ENCODE assay signal across 14 cellular contexts in genomic region chr13:27161423-27161822, GRCh38.
"Had no signal": no experiment of that assay in that cellular context is flagged by ENCODE, and none has a peak within 500 bp of the region (broad histone marks: within the 10 kb centered on the region; RNA-seq: fewer than 3 reads in every experiment).

No MANE protein-coding gene starts in this region.

- H3K4me3 ChIP-seq: hepatocyte, ovary, upper lobe of left lung had no signal

- H3K27me3 Mint-ChIP-seq: activated CD4-positive, alpha-beta memory T cell treated with anti-CD3 and anti-CD28 coated beads for 36 hours; activated CD8-positive, alpha-beta memory T cell treated with anti-CD3 and anti-CD28 coated beads, Interleukin-2, amount 10 ng/mL, durations not matched to agents 7 days and 5 days; naive thymus-derived CD4-positive, alpha-beta T cell had no signal

- H2AFZ ChIP-seq: hepatocyte had no signal

- H3K4me3 Mint-ChIP-seq: activated CD4-positive, alpha-beta memory T cell treated with anti-CD3 and anti-CD28 coated beads for 36 hours had no signal

- ATAC-seq: activated CD8-positive, alpha-beta memory T cell treated with anti-CD3 and anti-CD28 coated beads, Interleukin-2, amount 10 ng/mL, durations not matched to agents 7 days and 5 days had no signal

- H3K27ac Mint-ChIP-seq: activated CD4-positive, alpha-beta memory T cell treated with anti-CD3 and anti-CD28 coated beads for 36 hours had no signal

- H3K27me3 ChIP-seq: hepatocyte, ovary, upper lobe of left lung had no signal

- H3K9me3 ChIP-seq: ovary, upper lobe of left lung had no signal

- H3K4me2 ChIP-seq: hepatocyte had no signal

- DNase-seq: activated CD4-positive, alpha-beta memory T cell treated with anti-CD3 and anti-CD28 coated beads for 36 hours; activated CD4-positive, alpha-beta T cell treated with anti-CD3 and anti-CD28 coated beads for 1 hour; activated CD8-positive, alpha-beta memory T cell treated with anti-CD3 and anti-CD28 coated beads, Interleukin-2, amount 10 ng/mL, durations not matched to agents 7 days and 5 days; activated naive CD4-positive, alpha-beta T cell treated with anti-CD3 and anti-CD28 coated beads, Interleukin-2, amount 50 U/mL, for 16 hours; activated T-cell treated with anti-CD3 and anti-CD28 coated beads, Interleukin-2, amount 50 U/mL, for 1 hour; erythroblast; naive thymus-derived CD4-positive, alpha-beta T cell; ovary; stimulated activated CD4-positive, alpha-beta T cell treated with anti-CD3 and anti-CD28 coated beads, Interleukin-12 subunit alpha, Interleukin-12 subunit beta, amount 100 ng/mL, for 4 hours; stimulated activated CD4-positive, alpha-beta T cell treated with anti-CD3 and anti-CD28 coated beads, Interleukin-2, amount 100 ng/mL, for 24 hours; stimulated activated naive CD4-positive, alpha-beta T cell; substantia nigra; upper lobe of left lung had no signal

- H3K27ac ChIP-seq: hepatocyte, ovary, upper lobe of left lung had no signal

- H3K36me3 ChIP-seq: ovary, upper lobe of left lung had no signal
